ENCODE assay signal across 12 cellular contexts in genomic region chr22:24406322-24407277, GRCh38. TPM values are rescaled to one million over a fixed set of nuclear protein-coding genes. Genes with fewer than 3 reads are reported as not detected.
DNase-seq lines count a peak whose midpoint lies in the region; ATAC-seq, FAIRE-seq and TF ChIP-seq lines count a peak whose summit lies in the region.
"Had no signal": no experiment of that assay in that cellular context is flagged by ENCODE, and none has a peak within 500 bp of the region (broad histone marks: within the 10 kb centered on the region; RNA-seq: fewer than 3 reads in every experiment).

No MANE protein-coding gene starts in this region.

- H3K27ac ChIP-seq in mesodermal cell (ENCODE audit: low read depth, low read length, severe bottlenecking) (peak overlapping the region; percentile 33), ascending aorta (no peak overlapping the region)

- intact Hi-C loops in ascending aorta (cut with DNase I), result loop anchor here (5.0 kb wide), 1 partner anchor 566 kb away; no protein-coding TSS in a partner anchor

- no peaks in the 10 kb centered on the region for H3K27me3 Mint-ChIP-seq in stimulated activated naive CD8-positive, alpha-beta T cell treated with anti-CD3 and anti-CD28 coated beads, Interleukin-15, amount 100 ng/mL, for 72 hours
- no peaks in the 10 kb centered on the region for H3K27me3 Mint-ChIP-seq in activated naive CD8-positive, alpha-beta T cell treated with anti-CD3 and anti-CD28 coated beads for 36 hours
- H3K27me3 Mint-ChIP-seq: activated CD4-positive, alpha-beta memory T cell treated with anti-CD3 and anti-CD28 coated beads for 36 hours; CD8-positive, alpha-beta memory T cell had no signal

- 92 to 95% methylated on average over 13 of the region's 19 CpGs for WGBS in mesodermal cell (ENCODE audit: insufficient coverage in 2 of 2), 2 experiments

- H3K36me3 Mint-ChIP-seq in activated naive CD8-positive, alpha-beta T cell treated with anti-CD3 and anti-CD28 coated beads for 36 hours, result peaks cover 21% of the 10 kb centered on the region

- H3K4me1 Mint-ChIP-seq in stimulated activated naive CD8-positive, alpha-beta T cell treated with anti-CD3 and anti-CD28 coated beads, Interleukin-15, amount 100 ng/mL, for 72 hours, result peaks cover 88% of the 10 kb centered on the region
- peaks cover 56% of the 10 kb centered on the region for H3K4me1 Mint-ChIP-seq in activated naive CD8-positive, alpha-beta T cell treated with anti-CD3 and anti-CD28 coated beads for 36 hours

- H3K4me3 Mint-ChIP-seq in stimulated activated naive CD8-positive, alpha-beta T cell treated with anti-CD3 and anti-CD28 coated beads, Interleukin-15, amount 100 ng/mL, for 72 hours, result peak overlapping the region; percentile 20 to 69
- H3K4me3 Mint-ChIP-seq in activated naive CD8-positive, alpha-beta T cell treated with anti-CD3 and anti-CD28 coated beads for 36 hours, result no peak overlapping the region
- H3K4me3 Mint-ChIP-seq: activated CD4-positive, alpha-beta memory T cell treated with anti-CD3 and anti-CD28 coated beads for 36 hours had no signal

- DNase-seq in stimulated activated naive CD8-positive, alpha-beta T cell treated with anti-CD3 and anti-CD28 coated beads, Interleukin-15, amount 100 ng/mL, for 72 hours, result no peak
- DNase-seq in stimulated activated naive CD8-positive, alpha-beta T cell treated with anti-CD3 and anti-CD28 coated beads, Interleukin-15, Interleukin-2, amounts not matched to agents 100 U/mL and 50 U/mL, for 24 hours, result no peak
- DNase-seq in activated naive CD8-positive, alpha-beta T cell treated with anti-CD3 and anti-CD28 coated beads for 36 hours, result no peak
- DNase-seq in ascending aorta (ENCODE audit: low spot score in 2 of 2) (no peak), frontal cortex (ENCODE audit: low spot score in 2 of 2) (no peak), HuH-7.5 (ENCODE audit: low spot score) (no peak), NCI-H1436 treated with DMSO at 0.1 percent for 48 hours (lab: John Stamatoyannopoulos, UW) (no peak)
- DNase-seq: activated CD4-positive, alpha-beta memory T cell treated with anti-CD3 and anti-CD28 coated beads for 36 hours; KG1; stimulated activated CD4-positive, alpha-beta T cell treated with anti-CD3 and anti-CD28 coated beads, Interleukin-4, amount 100 ng/mL, for 24 hours had no signal

- peak overlapping the region in 1 of 2 donors; percentile 36 for H3K27ac Mint-ChIP-seq in stimulated activated naive CD8-positive, alpha-beta T cell treated with anti-CD3 and anti-CD28 coated beads, Interleukin-15, amount 100 ng/mL, for 72 hours
- H3K27ac Mint-ChIP-seq in activated naive CD8-positive, alpha-beta T cell treated with anti-CD3 and anti-CD28 coated beads for 36 hours, result peak overlapping the region; percentile 73
- H3K27ac Mint-ChIP-seq: activated CD4-positive, alpha-beta memory T cell treated with anti-CD3 and anti-CD28 coated beads for 36 hours had no signal

- peaks cover 4% of the 10 kb centered on the region for H3K9me3 ChIP-seq in mesodermal cell (ENCODE audit: control insufficient read depth, low read length)
- no peaks in the 10 kb centered on the region for H3K9me3 ChIP-seq in ascending aorta

- H3K4me3 ChIP-seq in mesodermal cell (ENCODE audit: extremely low read depth, insufficient read depth, low read length, poor library complexity, severe bottlenecking) (no peak overlapping the region), ascending aorta (no peak overlapping the region)

- H3K27me3 ChIP-seq in ascending aorta, result no peaks in the 10 kb centered on the region

- no peak for ATAC-seq in stimulated activated naive CD8-positive, alpha-beta T cell treated with anti-CD3 and anti-CD28 coated beads, Interleukin-15, amount 100 ng/mL, for 72 hours
- ATAC-seq in stimulated activated naive CD8-positive, alpha-beta T cell treated with anti-CD3 and anti-CD28 coated beads, Interleukin-15, Interleukin-2, amounts not matched to agents 100 U/mL and 50 U/mL, for 24 hours, result no peak

- H3K36me3 ChIP-seq in mesodermal cell (ENCODE audit: control insufficient read depth, insufficient read depth, low read length) (peaks cover 45% of the 10 kb centered on the region), ascending aorta (peaks cover 7 to 12% of the 10 kb centered on the region in 2 donors)

- no peaks in the 10 kb centered on the region for H3K9me3 Mint-ChIP-seq in stimulated activated naive CD8-positive, alpha-beta T cell treated with anti-CD3 and anti-CD28 coated beads, Interleukin-15, amount 100 ng/mL, for 72 hours
- no peaks in the 10 kb centered on the region for H3K9me3 Mint-ChIP-seq in activated naive CD8-positive, alpha-beta T cell treated with anti-CD3 and anti-CD28 coated beads for 36 hours
- H3K9me3 Mint-ChIP-seq: activated CD4-positive, alpha-beta memory T cell treated with anti-CD3 and anti-CD28 coated beads for 36 hours; CD8-positive, alpha-beta memory T cell had no signal

- peaks cover 23% of the 10 kb centered on the region for H3K4me1 ChIP-seq in mesodermal cell (ENCODE audit: control insufficient read depth, insufficient read depth, low read length, poor library complexity, severe bottlenecking)
- peaks cover 9 to 33% of the 10 kb centered on the region in 2 donors for H3K4me1 ChIP-seq in ascending aorta

- no peak for FAIRE-seq in frontal cortex (lab: Jason Lieb, UNC)

- TF ChIP-seq CTCF in ascending aorta (IDR thresholded peaks at IDR 0.05), result no peak

RNA-seq across cellular contexts. Expression of gene ADORA2A, which starts 20.8 kb away (rescaled TPM):
- total RNA-seq in activated naive CD8-positive, alpha-beta T cell treated with anti-CD3 and anti-CD28 coated beads for 36 hours, result 10 to 100 TPM; 45.1 to 45.2 TPM
- 5.9 TPM for polyA plus RNA-seq in mesodermal cell (2013, experiment 1 of 2)
- polyA plus RNA-seq in mesodermal cell (2013, experiment 2 of 2), result 4.5 TPM
- 14.7 TPM for total RNA-seq in ascending aorta
- total RNA-seq in frontal cortex, result 6.5 TPM
